ENCODE assay signal across 13 cellular contexts in the genomic region with DNA sequence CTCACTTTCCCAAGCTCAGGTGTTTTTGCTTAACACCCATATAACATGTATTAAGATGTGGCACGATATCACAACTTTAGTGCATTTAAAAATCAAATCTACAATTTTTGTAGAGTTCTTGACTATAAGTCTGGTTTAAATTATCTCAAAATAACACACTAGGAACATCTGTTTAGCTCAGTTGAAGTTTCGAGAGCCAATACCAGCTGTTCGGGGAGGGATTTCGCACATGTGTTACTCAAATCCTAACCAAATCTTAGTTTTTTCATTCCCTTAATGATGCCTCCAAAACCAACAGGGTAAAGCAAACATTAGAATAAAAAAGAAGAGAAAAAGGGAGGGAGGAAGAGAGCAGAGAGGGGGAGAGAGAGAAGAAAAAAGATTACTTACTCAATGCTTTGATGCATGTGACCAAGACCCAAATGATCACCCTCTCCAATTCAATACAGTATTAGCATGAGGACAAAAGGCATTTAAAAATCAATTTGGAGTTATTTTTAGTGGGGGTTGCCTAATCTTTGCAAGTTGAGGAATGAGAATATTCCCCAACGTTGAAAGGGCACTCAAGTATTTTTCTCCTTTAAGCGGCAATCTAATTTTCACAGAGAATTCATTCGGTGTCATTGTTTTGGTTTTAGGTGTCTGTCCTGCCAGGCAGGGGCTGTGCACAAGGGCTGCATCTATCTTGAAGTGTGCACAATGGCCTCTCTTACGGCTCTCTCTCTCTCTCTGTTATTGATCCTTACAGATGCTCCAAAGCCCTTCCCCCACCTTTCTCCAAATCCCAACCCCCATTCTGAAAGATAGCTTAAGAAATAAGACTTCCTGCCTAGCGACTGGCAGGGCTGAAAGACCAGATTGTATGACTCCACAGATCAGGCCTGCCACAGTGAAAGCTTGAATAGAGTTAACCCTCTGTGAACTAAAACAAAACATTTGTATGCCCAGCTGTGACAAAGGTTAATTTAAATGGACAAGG.
DNase-seq lines count a peak whose midpoint lies in the region; FAIRE-seq and TF ChIP-seq lines count a peak whose summit lies in the region.
"Had no signal": no experiment of that assay in that cellular context is flagged by ENCODE, and none has a peak within 500 bp of the region (broad histone marks: within the 10 kb centered on the region; RNA-seq: fewer than 3 reads in every experiment).

No MANE protein-coding gene starts in this region.

- H4K20me1 ChIP-seq in astrocyte (ENCODE audit: insufficient read depth, low read length): no peaks in the 10 kb centered on the region

- peak overlapping the region; percentile 94 for H3K27ac ChIP-seq in HUES64 (ENCODE audit: low read depth, low read length)
- no peak overlapping the region for H3K27ac ChIP-seq in astrocyte (ENCODE audit: low read depth, low read length)
- no peak overlapping the region for H3K27ac ChIP-seq in brain microvascular endothelial cell
- H3K27ac ChIP-seq in spleen: no peak overlapping the region
- H3K27ac ChIP-seq: Peyer's patch had no signal

- no peak for FAIRE-seq in astrocyte (lab: Jason Lieb, UNC)

- H3K27me3 Mint-ChIP-seq in astrocyte (ENCODE audit: low read depth, unreplicated experiment): no peaks in the 10 kb centered on the region

- H3K9ac ChIP-seq in HUES64 (ENCODE audit: low read depth, low read length) (peak overlapping the region; percentile 70), astrocyte (ENCODE audit: low read length) (no peak overlapping the region)

- H3K36me3 ChIP-seq in HUES64 (ENCODE audit: insufficient read depth, low read length): no peaks in the 10 kb centered on the region
- H3K36me3 ChIP-seq in astrocyte (ENCODE audit: insufficient read depth, low read length): no peaks in the 10 kb centered on the region
- H3K36me3 ChIP-seq in brain microvascular endothelial cell (replicated peaks): no peaks in the 10 kb centered on the region
- H3K36me3 ChIP-seq in spleen: no peaks in the 10 kb centered on the region
- H3K36me3 ChIP-seq: Peyer's patch had no signal

- H3K27me3 ChIP-seq in HUES64 (ENCODE audit: insufficient read depth, low read length) (no peaks in the 10 kb centered on the region), astrocyte (ENCODE audit: insufficient read depth, low read length) (no peaks in the 10 kb centered on the region), brain microvascular endothelial cell (replicated peaks) (no peaks in the 10 kb centered on the region), spleen (replicated peaks in 1 of 7) (no peaks in the 10 kb centered on the region)
- H3K27me3 ChIP-seq: Peyer's patch had no signal

- H3K4me1 Mint-ChIP-seq in astrocyte (ENCODE audit: low read depth, unreplicated experiment): peaks cover 61% of the 10 kb centered on the region
- H3K4me1 Mint-ChIP-seq: memory B cell had no signal

- in situ Hi-C loops in brain microvascular endothelial cell (cut with HindIII; ENCODE audit: low pct_ligation_motif_present, low sequenced_read_pairs): no loop called here

- H3K4me1 ChIP-seq in HUES64 (ENCODE audit: insufficient read depth, low read length): peaks cover 76% of the 10 kb centered on the region
- H3K4me1 ChIP-seq in astrocyte (ENCODE audit: insufficient read depth, low read length): no peaks in the 10 kb centered on the region
- peaks cover 0 to 18% (median 0%) of the 10 kb centered on the region in 6 donors for H3K4me1 ChIP-seq in spleen

- H3K4me3 ChIP-seq in AG10803 (ENCODE audit: low read length): no peak overlapping the region
- H3K4me3 ChIP-seq in HUES64 (ENCODE audit: low read length): peak overlapping the region; percentile 54
- no peak overlapping the region for H3K4me3 ChIP-seq in astrocyte (ENCODE audit: insufficient read depth, low read depth, low read length)
- no peak overlapping the region for H3K4me3 ChIP-seq in brain microvascular endothelial cell (ENCODE audit: low read depth, low read length)
- no peak overlapping the region for H3K4me3 ChIP-seq in spleen
- H3K4me3 ChIP-seq: Peyer's patch had no signal

- no peaks in the 10 kb centered on the region for H3K79me2 ChIP-seq in astrocyte (ENCODE audit: insufficient read depth, low read length)

- H2AFZ ChIP-seq in astrocyte (ENCODE audit: low read depth, low read length): peak overlapping the region; percentile 32

- peak overlapping the region; percentile 82 for H3K4me3 Mint-ChIP-seq in astrocyte (ENCODE audit: unreplicated experiment)
- H3K4me3 Mint-ChIP-seq: activated naive CD8-positive, alpha-beta T cell; memory B cell had no signal

- H3K9me3 Mint-ChIP-seq in astrocyte (ENCODE audit: unreplicated experiment): no peaks in the 10 kb centered on the region
- H3K9me3 Mint-ChIP-seq: memory B cell had no signal

- peak; percentile 67 for DNase-seq in AG10803 (ENCODE audit: low read depth)
- no peak for DNase-seq in astrocyte (ENCODE audit: low read depth)
- peak; percentile 80 for DNase-seq in islet precursor cell
- DNase-seq in brain microvascular endothelial cell: no peak
- no peak for DNase-seq in stimulated activated CD4-positive, alpha-beta T cell treated with anti-CD3 and anti-CD28 coated beads, Interleukin-4, amount 100 ng/mL, for 24 hours
- no peak for DNase-seq in spleen
- no peak for DNase-seq in SHP77 (lab: John Stamatoyannopoulos, UW)
- DNase-seq: activated CD4-positive, alpha-beta T cell treated with anti-CD3 and anti-CD28 coated beads for 48 hours; Peyer's patch; stimulated activated naive CD4-positive, alpha-beta T cell treated with Interleukin-2 at 50 U/mL for 16 hours had no signal

- 11% methylated on average over 8 of the region's 9 CpGs for WGBS in HUES64
- WGBS in spleen, 5 donors: 69 to 78% (median 70%) methylated on average over 9 of the region's 9 CpGs

- TF ChIP-seq POLR2A in spleen (IDR thresholded peaks at IDR 0.05): no peak

- intact Hi-C loops in spleen (cut with DNase I; ENCODE audit: low total_unique reads): no loop called here

- TF ChIP-seq CTCF in AG10803 (conservative IDR thresholded peaks at IDR 0.05; ENCODE audit: low read length): no peak
- no peak for TF ChIP-seq CTCF in astrocyte (IDR thresholded peaks at IDR 0.05; ENCODE audit: insufficient read depth, low read depth, low read length)
- TF ChIP-seq CTCF in brain microvascular endothelial cell (IDR thresholded peaks at IDR 0.05; ENCODE audit: low read depth, low read length, missing control alignments): no peak
- no peak for TF ChIP-seq CTCF in spleen (IDR thresholded peaks at IDR 0.05 in 8 of 11, conservative IDR thresholded peaks at IDR 0.05 in 3 of 11)

- H3K36me3 Mint-ChIP-seq in astrocyte (ENCODE audit: low read depth, unreplicated experiment): no peaks in the 10 kb centered on the region
- H3K36me3 Mint-ChIP-seq: activated naive CD8-positive, alpha-beta T cell; memory B cell had no signal

- H3K9me3 ChIP-seq in HUES64 (ENCODE audit: insufficient read depth, low read depth, low read length) (no peaks in the 10 kb centered on the region), astrocyte (ENCODE audit: insufficient read depth, low read depth, low read length) (no peaks in the 10 kb centered on the region), spleen (no peaks in the 10 kb centered on the region)
- H3K9me3 ChIP-seq: Peyer's patch had no signal

- peak overlapping the region; percentile 57 for H3K4me2 ChIP-seq in astrocyte (ENCODE audit: low read length)

- H3K27ac Mint-ChIP-seq in astrocyte (ENCODE audit: unreplicated experiment): peak overlapping the region; percentile 77
- H3K27ac Mint-ChIP-seq: activated naive CD8-positive, alpha-beta T cell; memory B cell had no signal

Comparison
In these comparisons a context has a peak if more than half of its experiments do, and no peak if none do; other contexts are left out.
1. DNase-seq: peak in AG10803 (single experiment) and islet precursor cell (single experiment); none in astrocyte (single experiment), brain microvascular endothelial cell (single experiment), stimulated activated CD4-positive, alpha-beta T cell treated with anti-CD3 and anti-CD28 coated beads, Interleukin-4, amount 100 ng/mL, for 24 hours (single experiment), spleen (single experiment) and SHP77 (0 of 2).